Comparison of ENCODE assay signal across 27 cellular contexts in the genomic region with DNA sequence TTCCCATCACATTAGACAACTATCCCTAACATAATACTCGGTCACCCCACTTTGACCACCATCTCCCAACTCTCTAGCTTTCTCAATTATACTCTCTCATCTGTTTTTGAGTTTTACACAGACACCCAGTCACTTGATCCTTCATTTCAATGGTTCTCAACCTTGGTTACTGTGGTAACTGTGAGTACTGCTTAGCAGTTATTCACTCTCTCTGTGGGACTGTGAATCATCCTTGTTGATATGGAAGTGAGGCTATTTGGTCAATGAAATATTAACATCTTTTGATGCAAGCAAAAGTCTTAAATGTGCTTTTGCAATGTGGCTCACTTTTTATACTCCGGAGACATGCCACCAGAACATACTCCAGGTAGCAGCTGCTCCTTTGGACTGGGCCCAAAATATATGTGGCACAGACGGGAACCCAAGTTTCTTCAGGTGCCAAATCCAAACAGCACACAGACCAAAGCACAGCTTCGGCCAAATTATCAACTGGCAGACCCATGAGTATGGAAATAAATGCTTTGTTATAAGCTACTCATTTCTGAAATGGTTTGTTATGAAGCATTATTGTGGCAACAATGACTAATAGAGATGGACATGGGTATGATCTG.
DNase-seq lines count a peak whose midpoint lies in the region; ATAC-seq and TF ChIP-seq lines count a peak whose summit lies in the region.
"Had no signal": no experiment of that assay in that cellular context is flagged by ENCODE, and none has a peak within 500 bp of the region (broad histone marks: within the 10 kb centered on the region; RNA-seq: fewer than 3 reads in every experiment).

No MANE protein-coding gene starts in this region.

- H3K27me3 Mint-ChIP-seq in activated T-helper 17 cell treated with anti-CD3 and anti-CD28 coated beads, Interleukin-2, amount 50 U/mL, for 72 hours, result no peaks in the 10 kb centered on the region
- H3K27me3 Mint-ChIP-seq: activated T-cell treated with anti-CD3 and anti-CD28 coated beads, Interleukin-2, amount 50 U/mL, for 24 hours; CD8-positive, alpha-beta memory T cell; stimulated activated memory B cell treated with anti-CD40 and anti-IgM and Interleukin-4, amounts not matched to agents 10 μg/mL and 1 μg/mL and 100 μg/mL, for 72 hours had no signal

- H3K4me1 Mint-ChIP-seq in activated T-helper 17 cell treated with anti-CD3 and anti-CD28 coated beads, Interleukin-2, amount 50 U/mL, for 72 hours, result no peaks in the 10 kb centered on the region
- H3K4me1 Mint-ChIP-seq: nephron; stimulated activated memory B cell treated with anti-CD40 and anti-IgM and Interleukin-4, amounts not matched to agents 10 μg/mL and 1 μg/mL and 100 μg/mL, for 72 hours had no signal

- DNase-seq in G401 (ENCODE audit: low spot score), result peak; percentile 86
- peak; percentile 16 for DNase-seq in epithelial cell of esophagus (ENCODE audit: low read depth)
- peak; percentile 27 for DNase-seq in non-pigmented ciliary epithelial cell (ENCODE audit: low read depth)
- DNase-seq in superior temporal gyrus (ENCODE audit: extremely low spot score), result no peak
- no peak for DNase-seq in SIG-M5 treated with dmso at 0.1 percent for 504 hours (lab: John Stamatoyannopoulos, UW; ENCODE audit: unreplicated experiment)
- no peak for DNase-seq in HUDEP-2 (lab: John Stamatoyannopoulos, UW; ENCODE audit: unreplicated experiment in 76 of 76)
- DNase-seq: activated CD8-positive, alpha-beta T cell treated with anti-CD3 and anti-CD28 coated beads, Interleukin-2, amount 10 ng/mL, durations not matched to agents 7 days and 5 days; activated naive CD4-positive, alpha-beta T cell treated with anti-CD3 and anti-CD28 coated beads, Interleukin-2, amount 50 U/mL, for 16 hours; activated T-cell treated with anti-CD3 and anti-CD28 coated beads, Interleukin-2, amount 50 U/mL, for 24 hours; CD8-positive, alpha-beta memory T cell; dermis blood vessel endothelial cell; DMS79; left cardiac atrium; NCI-H1092; NCI-H2029 treated with DMSO at 0.1 percent for 48 hours; NCI-H510A treated with DMSO at 0.1 percent for 48 hours; RPMI8226; T-helper 9 cell; thyroid gland had no signal

- peak; percentile 35 for ATAC-seq in activated T-helper 17 cell treated with anti-CD3 and anti-CD28 coated beads, Interleukin-2, amount 50 U/mL, for 72 hours (replicated peaks)
- ATAC-seq in HG03460 (IDR thresholded peaks at IDR 0.05; ENCODE audit: unreplicated experiment), result no peak
- ATAC-seq: activated CD8-positive, alpha-beta T cell treated with anti-CD3 and anti-CD28 coated beads, Interleukin-2, amount 10 ng/mL, durations not matched to agents 7 days and 5 days; gastroesophageal sphincter; left cardiac atrium; sciatic nerve; SK-N-SH treated with all-trans-retinoic acid at 6 μM for 48 hours; stimulated activated memory B cell treated with anti-CD40 and anti-IgM and Interleukin-4, amounts not matched to agents 10 μg/mL and 1 μg/mL and 100 μg/mL, for 72 hours had no signal

- in situ Hi-C loops in G401 (cut with HindIII; ENCODE audit: low sequenced_read_pairs), result no loop called here

- peak overlapping the region; percentile 34 for H3K27ac Mint-ChIP-seq in activated T-helper 17 cell treated with anti-CD3 and anti-CD28 coated beads, Interleukin-2, amount 50 U/mL, for 72 hours
- H3K27ac Mint-ChIP-seq: activated CD8-positive, alpha-beta T cell treated with anti-CD3 and anti-CD28 coated beads, Interleukin-2, amount 10 ng/mL, durations not matched to agents 7 days and 5 days; activated T-cell treated with anti-CD3 and anti-CD28 coated beads, Interleukin-2, amount 50 U/mL, for 24 hours; nephron; stimulated activated memory B cell treated with anti-CD40 and anti-IgM and Interleukin-4, amounts not matched to agents 10 μg/mL and 1 μg/mL and 100 μg/mL, for 72 hours had no signal

- H3K36me3 Mint-ChIP-seq in activated T-helper 17 cell treated with anti-CD3 and anti-CD28 coated beads, Interleukin-2, amount 50 U/mL, for 72 hours (ENCODE audit: low read depth), result peaks cover 71% of the 10 kb centered on the region

- H3K4me3 ChIP-seq in epithelial cell of esophagus (ENCODE audit: low read length), result no peak overlapping the region
- H3K4me3 ChIP-seq: breast epithelium, gastroesophageal sphincter, thyroid gland had no signal

- TF ChIP-seq CTCF in epithelial cell of esophagus (IDR thresholded peaks at IDR 0.05; ENCODE audit: insufficient read depth, low read depth, low read length, missing control alignments), result no peak

- no peaks in the 10 kb centered on the region for H3K9me3 Mint-ChIP-seq in activated T-helper 17 cell treated with anti-CD3 and anti-CD28 coated beads, Interleukin-2, amount 50 U/mL, for 72 hours
- H3K9me3 Mint-ChIP-seq: activated T-cell treated with anti-CD3 and anti-CD28 coated beads, Interleukin-2, amount 50 U/mL, for 24 hours; CD8-positive, alpha-beta memory T cell; nephron; stimulated activated memory B cell treated with anti-CD40 and anti-IgM and Interleukin-4, amounts not matched to agents 10 μg/mL and 1 μg/mL and 100 μg/mL, for 72 hours had no signal

- H3K4me3 Mint-ChIP-seq in activated T-helper 17 cell treated with anti-CD3 and anti-CD28 coated beads, Interleukin-2, amount 50 U/mL, for 72 hours, result no peak overlapping the region
- H3K4me3 Mint-ChIP-seq: activated CD8-positive, alpha-beta T cell treated with anti-CD3 and anti-CD28 coated beads, Interleukin-2, amount 10 ng/mL, durations not matched to agents 7 days and 5 days; activated T-cell treated with anti-CD3 and anti-CD28 coated beads, Interleukin-2, amount 50 U/mL, for 24 hours; CD8-positive, alpha-beta memory T cell; nephron; stimulated activated memory B cell treated with anti-CD40 and anti-IgM and Interleukin-4, amounts not matched to agents 10 μg/mL and 1 μg/mL and 100 μg/mL, for 72 hours had no signal

Comparison
In these comparisons a context has a peak if more than half of its experiments do, and no peak if none do; other contexts are left out.
1. DNase-seq: peak in G401 (single experiment), epithelial cell of esophagus (single experiment) and non-pigmented ciliary epithelial cell (single experiment); none in superior temporal gyrus (single experiment), SIG-M5 treated with dmso at 0.1 percent for 504 hours (single experiment) and HUDEP-2 (0 of 76).